In the genomic region with DNA sequence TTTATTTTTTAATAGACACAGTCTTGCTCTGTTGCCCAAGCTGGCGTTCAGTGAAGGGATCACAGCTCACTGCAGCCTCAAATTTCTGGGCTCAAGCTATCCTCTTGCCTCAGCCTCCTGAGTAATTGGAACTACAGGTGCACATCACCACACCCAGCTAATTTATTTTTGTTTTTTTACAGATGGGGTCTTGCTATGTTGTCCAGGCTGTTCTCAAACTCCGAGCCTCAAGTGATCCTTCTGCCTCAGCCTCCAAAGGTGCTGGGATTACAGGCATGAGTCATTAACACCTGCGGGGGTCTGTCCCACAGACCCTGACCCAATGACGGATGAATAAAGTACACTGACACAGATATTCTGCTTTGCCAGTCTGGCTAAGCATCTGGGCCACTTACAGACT, we compare ENCODE assay signal across 26 cellular contexts.
"Had no signal": no experiment of that assay in that cellular context is flagged by ENCODE, and none has a peak within 500 bp of the region (broad histone marks: within the 10 kb centered on the region; RNA-seq: fewer than 3 reads in every experiment).

No MANE protein-coding gene starts in this region.

- H3K9me3 ChIP-seq: colonic mucosa, esophagus squamous epithelium, gastrocnemius medialis, heart right ventricle, left lung, lower lobe of right lung had no signal

- H3K4me3 ChIP-seq: colonic mucosa, esophagus squamous epithelium, gastrocnemius medialis, heart right ventricle, left lung, lower lobe of right lung had no signal

- FAIRE-seq: endometrium, islet of Langerhans, keratinocyte had no signal

- H3K4me1 ChIP-seq: colonic mucosa, esophagus squamous epithelium, gastrocnemius medialis, heart right ventricle, left lung, lower lobe of right lung had no signal

- H3K27ac ChIP-seq: colonic mucosa, epithelial cell of prostate, esophagus squamous epithelium, gastrocnemius medialis, heart right ventricle, left lung, lower lobe of right lung had no signal

- DNase-seq: colonic mucosa; cortex of kidney; effector CD8-positive, alpha-beta T cell; effector memory CD8-positive, alpha-beta T cell; endodermal cell; erythroblast; esophagus squamous epithelium; foreskin fibroblast; foreskin melanocyte; gastrocnemius medialis; glutamatergic neuron; head of caudate nucleus; heart right ventricle; hippocampal formation; left cardiac atrium; left lung; left ventricle myocardium superior; lower lobe of right lung; mesenchymal stem cell; midbrain; naive thymus-derived CD4-positive, alpha-beta T cell had no signal

- ATAC-seq: effector memory CD8-positive, alpha-beta T cell; esophagus mucosa; gastrocnemius medialis; heart right ventricle; left cardiac atrium; left lung; left ventricle myocardium superior; lower lobe of right lung; naive thymus-derived CD4-positive, alpha-beta T cell had no signal

- H3K27me3 ChIP-seq: colonic mucosa, esophagus squamous epithelium, gastrocnemius medialis, heart right ventricle, left lung had no signal
